ENCODE assay signal across 1 cellular context in the genomic region with DNA sequence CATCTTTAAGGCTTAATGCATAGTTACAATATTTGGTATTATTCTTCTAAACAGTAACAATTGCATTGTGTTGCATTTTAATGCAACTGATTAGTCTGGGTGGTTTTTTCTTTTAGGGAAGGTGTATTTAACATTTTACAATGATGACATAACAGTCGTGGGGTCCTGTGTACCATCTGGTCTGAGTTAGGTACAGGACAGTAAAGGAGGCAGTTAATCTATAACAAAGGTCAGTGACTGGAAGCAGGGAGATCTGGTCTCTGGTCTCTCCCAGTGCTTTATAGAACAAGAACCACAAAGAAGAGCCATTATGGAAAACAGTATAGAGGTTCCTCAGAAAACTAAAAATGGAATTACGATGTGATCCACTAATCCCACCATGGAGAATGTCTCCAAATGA.
TF ChIP-seq lines count a peak whose summit lies in the region.

No MANE protein-coding gene starts in this region.

TF ChIP-seq in HepG2, 621 proteins besides CTCF, POLR2A, EP300 and RAD21 (continues in another document):
- TF ChIP-seq, protein P1, sequence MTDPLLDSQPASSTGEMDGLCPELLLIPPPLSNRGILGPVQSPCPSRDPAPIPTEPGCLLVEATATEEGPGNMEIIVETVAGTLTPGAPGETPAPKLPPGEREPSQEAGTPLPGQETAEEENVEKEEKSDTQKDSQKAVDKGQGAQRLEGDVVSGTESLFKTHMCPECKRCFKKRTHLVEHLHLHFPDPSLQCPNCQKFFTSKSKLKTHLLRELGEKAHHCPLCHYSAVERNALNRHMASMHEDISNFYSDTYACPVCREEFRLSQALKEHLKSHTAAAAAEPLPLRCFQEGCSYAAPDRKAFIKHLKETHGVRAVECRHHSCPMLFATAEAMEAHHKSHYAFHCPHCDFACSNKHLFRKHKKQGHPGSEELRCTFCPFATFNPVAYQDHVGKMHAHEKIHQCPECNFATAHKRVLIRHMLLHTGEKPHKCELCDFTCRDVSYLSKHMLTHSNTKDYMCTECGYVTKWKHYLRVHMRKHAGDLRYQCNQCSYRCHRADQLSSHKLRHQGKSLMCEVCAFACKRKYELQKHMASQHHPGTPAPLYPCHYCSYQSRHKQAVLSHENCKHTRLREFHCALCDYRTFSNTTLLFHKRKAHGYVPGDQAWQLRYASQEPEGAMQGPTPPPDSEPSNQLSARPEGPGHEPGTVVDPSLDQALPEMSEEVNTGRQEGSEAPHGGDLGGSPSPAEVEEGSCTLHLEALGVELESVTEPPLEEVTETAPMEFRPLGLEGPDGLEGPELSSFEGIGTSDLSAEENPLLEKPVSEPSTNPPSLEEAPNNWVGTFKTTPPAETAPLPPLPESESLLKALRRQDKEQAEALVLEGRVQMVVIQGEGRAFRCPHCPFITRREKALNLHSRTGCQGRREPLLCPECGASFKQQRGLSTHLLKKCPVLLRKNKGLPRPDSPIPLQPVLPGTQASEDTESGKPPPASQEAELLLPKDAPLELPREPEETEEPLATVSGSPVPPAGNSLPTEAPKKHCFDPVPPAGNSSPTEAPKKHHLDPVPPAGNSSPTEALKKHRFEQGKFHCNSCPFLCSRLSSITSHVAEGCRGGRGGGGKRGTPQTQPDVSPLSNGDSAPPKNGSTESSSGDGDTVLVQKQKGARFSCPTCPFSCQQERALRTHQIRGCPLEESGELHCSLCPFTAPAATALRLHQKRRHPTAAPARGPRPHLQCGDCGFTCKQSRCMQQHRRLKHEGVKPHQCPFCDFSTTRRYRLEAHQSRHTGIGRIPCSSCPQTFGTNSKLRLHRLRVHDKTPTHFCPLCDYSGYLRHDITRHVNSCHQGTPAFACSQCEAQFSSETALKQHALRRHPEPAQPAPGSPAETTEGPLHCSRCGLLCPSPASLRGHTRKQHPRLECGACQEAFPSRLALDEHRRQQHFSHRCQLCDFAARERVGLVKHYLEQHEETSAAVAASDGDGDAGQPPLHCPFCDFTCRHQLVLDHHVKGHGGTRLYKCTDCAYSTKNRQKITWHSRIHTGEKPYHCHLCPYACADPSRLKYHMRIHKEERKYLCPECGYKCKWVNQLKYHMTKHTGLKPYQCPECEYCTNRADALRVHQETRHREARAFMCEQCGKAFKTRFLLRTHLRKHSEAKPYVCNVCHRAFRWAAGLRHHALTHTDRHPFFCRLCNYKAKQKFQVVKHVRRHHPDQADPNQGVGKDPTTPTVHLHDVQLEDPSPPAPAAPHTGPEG (CRISPR knock-in tag; IDR thresholded peaks at IDR 0.05): no peak
- TF ChIP-seq ZNF512B (CRISPR knock-in tag; IDR thresholded peaks at IDR 0.05; ENCODE audit: borderline replicate concordance) (no peak), PPARG (CRISPR knock-in tag; conservative IDR thresholded peaks at IDR 0.05) (0 out of 2 replicates have a peak, but pooled peaks have one; percentile 41), HNF4A (CRISPR knock-in tag; IDR thresholded peaks at IDR 0.05) (0 out of 2 replicates have a peak, but pooled peaks have one; percentile 26), NR2F6 (IDR thresholded peaks at IDR 0.05) (0 out of 2 replicates have a peak, but pooled peaks have one; percentile 24), NR2F6 (CRISPR knock-in tag; IDR thresholded peaks at IDR 0.05) (peak; percentile 44; the same call in 1 of the 2 replicates), BCL6 (CRISPR knock-in tag; IDR thresholded peaks at IDR 0.05) (peak; percentile 53), RXRB (CRISPR knock-in tag; IDR thresholded peaks at IDR 0.05; ENCODE audit: borderline replicate concordance) (peak; percentile 33; the same call in 1 of the 2 replicates), HMG20A (CRISPR knock-in tag; IDR thresholded peaks at IDR 0.05; ENCODE audit: borderline replicate concordance) (peak; percentile 25; the same call in 1 of the 2 replicates), ZBTB40 (IDR thresholded peaks at IDR 0.05) (no peak), ZBTB40 (CRISPR knock-in tag; IDR thresholded peaks at IDR 0.05) (no peak), RARA (CRISPR knock-in tag; IDR thresholded peaks at IDR 0.05) (0 out of 2 replicates have a peak, but pooled peaks have one; percentile 7), ATF7 (IDR thresholded peaks at IDR 0.05) (peak; percentile 12; the same call in 1 of the 2 replicates), ATF7 (CRISPR knock-in tag; IDR thresholded peaks at IDR 0.05) (no peak)
- TF ChIP-seq, protein P2, sequence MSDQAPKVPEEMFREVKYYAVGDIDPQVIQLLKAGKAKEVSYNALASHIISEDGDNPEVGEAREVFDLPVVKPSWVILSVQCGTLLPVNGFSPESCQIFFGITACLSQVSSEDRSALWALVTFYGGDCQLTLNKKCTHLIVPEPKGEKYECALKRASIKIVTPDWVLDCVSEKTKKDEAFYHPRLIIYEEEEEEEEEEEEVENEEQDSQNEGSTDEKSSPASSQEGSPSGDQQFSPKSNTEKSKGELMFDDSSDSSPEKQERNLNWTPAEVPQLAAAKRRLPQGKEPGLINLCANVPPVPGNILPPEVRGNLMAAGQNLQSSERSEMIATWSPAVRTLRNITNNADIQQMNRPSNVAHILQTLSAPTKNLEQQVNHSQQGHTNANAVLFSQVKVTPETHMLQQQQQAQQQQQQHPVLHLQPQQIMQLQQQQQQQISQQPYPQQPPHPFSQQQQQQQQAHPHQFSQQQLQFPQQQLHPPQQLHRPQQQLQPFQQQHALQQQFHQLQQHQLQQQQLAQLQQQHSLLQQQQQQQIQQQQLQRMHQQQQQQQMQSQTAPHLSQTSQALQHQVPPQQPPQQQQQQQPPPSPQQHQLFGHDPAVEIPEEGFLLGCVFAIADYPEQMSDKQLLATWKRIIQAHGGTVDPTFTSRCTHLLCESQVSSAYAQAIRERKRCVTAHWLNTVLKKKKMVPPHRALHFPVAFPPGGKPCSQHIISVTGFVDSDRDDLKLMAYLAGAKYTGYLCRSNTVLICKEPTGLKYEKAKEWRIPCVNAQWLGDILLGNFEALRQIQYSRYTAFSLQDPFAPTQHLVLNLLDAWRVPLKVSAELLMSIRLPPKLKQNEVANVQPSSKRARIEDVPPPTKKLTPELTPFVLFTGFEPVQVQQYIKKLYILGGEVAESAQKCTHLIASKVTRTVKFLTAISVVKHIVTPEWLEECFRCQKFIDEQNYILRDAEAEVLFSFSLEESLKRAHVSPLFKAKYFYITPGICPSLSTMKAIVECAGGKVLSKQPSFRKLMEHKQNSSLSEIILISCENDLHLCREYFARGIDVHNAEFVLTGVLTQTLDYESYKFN (CRISPR knock-in tag; conservative IDR thresholded peaks at IDR 0.05): peak; percentile 45; the same call in 1 of the 2 replicates
- TF ChIP-seq, protein P3, sequence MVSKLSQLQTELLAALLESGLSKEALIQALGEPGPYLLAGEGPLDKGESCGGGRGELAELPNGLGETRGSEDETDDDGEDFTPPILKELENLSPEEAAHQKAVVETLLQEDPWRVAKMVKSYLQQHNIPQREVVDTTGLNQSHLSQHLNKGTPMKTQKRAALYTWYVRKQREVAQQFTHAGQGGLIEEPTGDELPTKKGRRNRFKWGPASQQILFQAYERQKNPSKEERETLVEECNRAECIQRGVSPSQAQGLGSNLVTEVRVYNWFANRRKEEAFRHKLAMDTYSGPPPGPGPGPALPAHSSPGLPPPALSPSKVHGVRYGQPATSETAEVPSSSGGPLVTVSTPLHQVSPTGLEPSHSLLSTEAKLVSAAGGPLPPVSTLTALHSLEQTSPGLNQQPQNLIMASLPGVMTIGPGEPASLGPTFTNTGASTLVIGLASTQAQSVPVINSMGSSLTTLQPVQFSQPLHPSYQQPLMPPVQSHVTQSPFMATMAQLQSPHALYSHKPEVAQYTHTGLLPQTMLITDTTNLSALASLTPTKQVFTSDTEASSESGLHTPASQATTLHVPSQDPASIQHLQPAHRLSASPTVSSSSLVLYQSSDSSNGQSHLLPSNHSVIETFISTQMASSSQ (IDR thresholded peaks at IDR 0.05; ENCODE audit: low read depth): peak; percentile 39; the same call in 1 of the 2 replicates
- TF ChIP-seq, protein P3 (CRISPR knock-in tag; IDR thresholded peaks at IDR 0.05; ENCODE audit: borderline replicate concordance): no peak
